Comparison of ENCODE assay signal across 22 cellular contexts in genomic region chr12:19209636-19210035, GRCh38.
"Had no signal": no experiment of that assay in that cellular context is flagged by ENCODE, and none has a peak within 500 bp of the region (broad histone marks: within the 10 kb centered on the region; RNA-seq: fewer than 3 reads in every experiment).

No MANE protein-coding gene starts in this region.

- ATAC-seq: foreskin keratinocyte; gastrocnemius medialis; heart right ventricle; left cardiac atrium; left lung; left ventricle myocardium superior; lower lobe of right lung; mucosa of descending colon; naive thymus-derived CD8-positive, alpha-beta T cell had no signal

- H3K27me3 Mint-ChIP-seq: naive B cell had no signal

- H3K27ac Mint-ChIP-seq: immature natural killer cell; mesothelial cell of epicardium; naive thymus-derived CD8-positive, alpha-beta T cell had no signal

- H3K27ac ChIP-seq: coronary artery, dorsolateral prefrontal cortex, esophagus muscularis mucosa, foreskin keratinocyte, gastrocnemius medialis, heart right ventricle, left lung, lower lobe of right lung had no signal

- H3K27me3 ChIP-seq: dorsolateral prefrontal cortex, esophagus muscularis mucosa, foreskin keratinocyte, gastrocnemius medialis, heart right ventricle, left lung had no signal

- H3K4me3 Mint-ChIP-seq: immature natural killer cell; mesothelial cell of epicardium; naive B cell; naive thymus-derived CD8-positive, alpha-beta T cell had no signal

- H3K9me3 ChIP-seq: esophagus muscularis mucosa, gastrocnemius medialis, left lung, lower lobe of right lung, mucosa of descending colon had no signal

- DNase-seq: dermis blood vessel endothelial cell; dorsolateral prefrontal cortex; effector CD4-positive, alpha-beta T cell; effector memory CD4-positive, alpha-beta T cell; foreskin keratinocyte; gastrocnemius medialis; glutamatergic neuron; head of caudate nucleus; heart right ventricle; hypothalamus; immature natural killer cell; left cardiac atrium; left lung; left ventricle myocardium superior; lower lobe of right lung; mesenchymal stem cell; mucosa of descending colon; naive B cell; naive thymus-derived CD8-positive, alpha-beta T cell had no signal

- H3K36me3 ChIP-seq: esophagus muscularis mucosa, gastrocnemius medialis, heart right ventricle, left lung, lower lobe of right lung had no signal

- H3K4me3 ChIP-seq: coronary artery, dorsolateral prefrontal cortex, esophagus muscularis mucosa, gastrocnemius medialis, heart right ventricle, left lung, lower lobe of right lung, mucosa of descending colon had no signal

- H3K4me1 Mint-ChIP-seq: immature natural killer cell; naive B cell; naive thymus-derived CD8-positive, alpha-beta T cell had no signal

- H3K4me1 ChIP-seq: foreskin keratinocyte, gastrocnemius medialis, left lung, lower lobe of right lung had no signal

- H3K36me3 Mint-ChIP-seq: naive B cell had no signal
